ENCODE assay signal across 8 cellular contexts in the genomic region with DNA sequence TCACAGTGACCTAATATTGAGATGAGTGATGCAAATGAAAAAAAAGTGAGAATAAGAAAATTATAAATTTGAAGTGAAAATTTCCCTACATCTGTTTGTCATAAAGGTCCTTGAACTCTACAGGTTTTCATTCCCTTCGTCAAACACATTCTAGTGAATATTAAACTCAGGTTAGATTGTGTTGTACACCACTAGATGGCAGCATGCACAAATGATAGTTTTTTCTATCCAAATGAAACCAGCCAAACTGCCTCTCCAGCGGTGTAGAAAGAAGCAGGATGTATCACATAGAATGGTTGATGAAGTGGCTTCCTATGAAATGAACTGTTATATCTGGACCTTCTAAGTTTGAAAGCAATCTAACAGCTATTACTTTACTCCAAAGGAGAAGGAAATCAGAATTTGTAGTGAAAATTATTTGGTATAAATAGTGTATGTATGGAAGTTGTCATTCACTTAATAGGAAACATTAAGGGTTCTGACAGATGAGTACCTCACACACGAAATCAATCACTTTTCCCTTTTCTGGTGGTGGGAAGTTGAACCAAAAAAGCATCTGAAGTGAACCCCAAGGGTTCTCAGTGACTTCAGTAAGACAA.
A peak's percentile ranks its signal among the peaks of the same experiment; 100 is the strongest.
DNase-seq lines count a peak whose midpoint lies in the region; ATAC-seq lines count a peak whose summit lies in the region.

No MANE protein-coding gene starts in this region.

- H3K4me1 Mint-ChIP-seq in stimulated activated naive B cell treated with anti-CD40 and anti-IgM and Interleukin-4, amounts not matched to agents 10 μg/mL and 1 μg/mL and 100 μg/mL, for 72 hours = peaks cover 0 to 2% of the 10 kb centered on the region in 2 donors

- ATAC-seq in GM21360 (IDR thresholded peaks at IDR 0.05; ENCODE audit: unreplicated experiment) (peak; percentile 72), HG03520 (IDR thresholded peaks at IDR 0.05; ENCODE audit: unreplicated experiment) (peak; percentile 81)
- peak; percentile 60 to 64 for ATAC-seq in stimulated activated naive B cell treated with anti-CD40 and anti-IgM and Interleukin-4, amounts not matched to agents 10 μg/mL and 1 μg/mL and 100 μg/mL, for 72 hours (replicated peaks)

- H3K9me3 Mint-ChIP-seq in stimulated activated naive B cell treated with anti-CD40 and anti-IgM and Interleukin-4, amounts not matched to agents 10 μg/mL and 1 μg/mL and 100 μg/mL, for 72 hours = no peaks in the 10 kb centered on the region

- H3K27me3 Mint-ChIP-seq in stimulated activated naive B cell treated with anti-CD40 and anti-IgM and Interleukin-4, amounts not matched to agents 10 μg/mL and 1 μg/mL and 100 μg/mL, for 72 hours = peaks cover 0 to 2% of the 10 kb centered on the region in 2 donors

- H3K36me3 Mint-ChIP-seq in stimulated activated naive B cell treated with anti-CD40 and anti-IgM and Interleukin-4, amounts not matched to agents 10 μg/mL and 1 μg/mL and 100 μg/mL, for 72 hours = no peaks in the 10 kb centered on the region

- H3K4me3 Mint-ChIP-seq in stimulated activated naive B cell treated with anti-CD40 and anti-IgM and Interleukin-4, amounts not matched to agents 10 μg/mL and 1 μg/mL and 100 μg/mL, for 72 hours = no peak overlapping the region

- H3K27ac Mint-ChIP-seq in stimulated activated naive B cell treated with anti-CD40 and anti-IgM and Interleukin-4, amounts not matched to agents 10 μg/mL and 1 μg/mL and 100 μg/mL, for 72 hours = no peak overlapping the region

- DNase-seq in SIG-M5 treated with dmso at 0.1 percent for 504 hours (lab: John Stamatoyannopoulos, UW; ENCODE audit: unreplicated experiment) (peak; percentile 47), SIG-M5 (lab: John Stamatoyannopoulos, UW) (no peak), NCI-H69 (lab: John Stamatoyannopoulos, UW) (peak; percentile 78), astrocyte of the hippocampus (ENCODE audit: low read depth, low spot score) (peak; percentile 83), hepatic stellate cell (ENCODE audit: low spot score) (peak; percentile 34)
- no peak for DNase-seq in stimulated activated naive B cell treated with anti-CD40 and anti-IgM and Interleukin-4, amounts not matched to agents 10 μg/mL and 1 μg/mL and 100 μg/mL, for 72 hours

Comparison
In these comparisons a context has a peak if more than half of its experiments do, and no peak if none do; other contexts are left out.
1. DNase-seq: peak in SIG-M5 treated with dmso at 0.1 percent for 504 hours (single experiment), NCI-H69 (single experiment), astrocyte of the hippocampus (single experiment) and hepatic stellate cell (single experiment); none in SIG-M5 (single experiment) and stimulated activated naive B cell treated with anti-CD40 and anti-IgM and Interleukin-4, amounts not matched to agents 10 μg/mL and 1 μg/mL and 100 μg/mL, for 72 hours (single experiment).
2. Peak in every context shown above with its lines, with median percentiles within 50 percentile points of each other: ATAC-seq.